Comparison of ENCODE assay signal across 1 cellular context in the genomic region with DNA sequence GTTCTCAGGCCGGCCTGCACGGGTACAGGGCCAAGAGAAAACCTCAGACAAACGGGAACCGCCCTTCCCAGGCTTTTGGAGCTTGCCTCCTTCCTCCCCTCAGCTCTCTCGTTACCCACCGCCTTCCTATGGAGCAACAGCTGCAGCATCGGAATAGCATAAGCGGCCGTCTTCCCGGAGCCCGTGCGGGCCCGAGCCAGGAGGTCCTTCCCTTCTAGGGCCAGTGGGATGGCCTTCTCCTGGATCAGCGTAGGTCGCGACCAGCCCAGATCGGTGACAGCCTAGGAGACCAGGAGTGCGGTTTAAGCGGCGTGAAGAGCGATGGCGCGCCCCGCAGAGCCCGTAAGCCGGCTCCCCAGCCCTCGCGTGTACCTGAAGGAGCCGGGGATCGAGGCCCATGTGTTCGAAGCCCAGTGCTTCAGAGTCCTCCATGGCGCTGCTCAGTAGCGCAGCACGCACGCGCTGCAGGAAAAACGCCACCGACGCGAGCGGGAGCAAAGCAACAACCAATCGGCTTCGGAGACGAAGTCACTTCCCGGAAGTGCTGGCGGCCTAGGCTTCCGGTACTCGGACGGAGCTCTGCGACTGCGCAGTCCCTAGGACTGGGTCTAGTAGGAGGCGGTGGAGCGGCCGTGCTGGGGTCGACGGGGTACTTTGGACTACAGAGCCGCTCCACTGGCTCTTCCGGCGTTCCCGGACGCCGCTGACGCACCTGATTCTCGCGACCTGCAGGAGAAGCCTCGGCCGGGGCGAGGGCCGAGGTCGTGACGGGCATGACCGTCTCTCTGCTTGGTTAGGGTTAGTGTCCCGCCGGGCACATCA.
TF ChIP-seq lines count a peak whose summit lies in the region.

TSS of gene DDX56 (minus strand) at position 445 of the 822 bp plus-strand sequence. CDS start at position 432, 13 bp downstream.

TF ChIP-seq in HCT116, 20 proteins besides CTCF, POLR2A, EP300 and RAD21 (continued from another document):
- TF ChIP-seq, protein P1, sequence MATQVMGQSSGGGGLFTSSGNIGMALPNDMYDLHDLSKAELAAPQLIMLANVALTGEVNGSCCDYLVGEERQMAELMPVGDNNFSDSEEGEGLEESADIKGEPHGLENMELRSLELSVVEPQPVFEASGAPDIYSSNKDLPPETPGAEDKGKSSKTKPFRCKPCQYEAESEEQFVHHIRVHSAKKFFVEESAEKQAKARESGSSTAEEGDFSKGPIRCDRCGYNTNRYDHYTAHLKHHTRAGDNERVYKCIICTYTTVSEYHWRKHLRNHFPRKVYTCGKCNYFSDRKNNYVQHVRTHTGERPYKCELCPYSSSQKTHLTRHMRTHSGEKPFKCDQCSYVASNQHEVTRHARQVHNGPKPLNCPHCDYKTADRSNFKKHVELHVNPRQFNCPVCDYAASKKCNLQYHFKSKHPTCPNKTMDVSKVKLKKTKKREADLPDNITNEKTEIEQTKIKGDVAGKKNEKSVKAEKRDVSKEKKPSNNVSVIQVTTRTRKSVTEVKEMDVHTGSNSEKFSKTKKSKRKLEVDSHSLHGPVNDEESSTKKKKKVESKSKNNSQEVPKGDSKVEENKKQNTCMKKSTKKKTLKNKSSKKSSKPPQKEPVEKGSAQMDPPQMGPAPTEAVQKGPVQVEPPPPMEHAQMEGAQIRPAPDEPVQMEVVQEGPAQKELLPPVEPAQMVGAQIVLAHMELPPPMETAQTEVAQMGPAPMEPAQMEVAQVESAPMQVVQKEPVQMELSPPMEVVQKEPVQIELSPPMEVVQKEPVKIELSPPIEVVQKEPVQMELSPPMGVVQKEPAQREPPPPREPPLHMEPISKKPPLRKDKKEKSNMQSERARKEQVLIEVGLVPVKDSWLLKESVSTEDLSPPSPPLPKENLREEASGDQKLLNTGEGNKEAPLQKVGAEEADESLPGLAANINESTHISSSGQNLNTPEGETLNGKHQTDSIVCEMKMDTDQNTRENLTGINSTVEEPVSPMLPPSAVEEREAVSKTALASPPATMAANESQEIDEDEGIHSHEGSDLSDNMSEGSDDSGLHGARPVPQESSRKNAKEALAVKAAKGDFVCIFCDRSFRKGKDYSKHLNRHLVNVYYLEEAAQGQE (IDR thresholded peaks at IDR 0.05; ENCODE audit: low read depth), result no peak
- TF ChIP-seq EGR1 (IDR thresholded peaks at IDR 0.05; ENCODE audit: low read depth) (no peak), ZNF274 (IDR thresholded peaks at IDR 0.05; ENCODE audit: low read depth, low read length) (no peak), ZFX (IDR thresholded peaks at IDR 0.05) (peak; percentile 79; the same call in 1 of the 2 replicates), ELF1 (IDR thresholded peaks at IDR 0.05; ENCODE audit: borderline replicate concordance, low read depth) (no peak), EZH2phosphoT487 (IDR thresholded peaks at IDR 0.05; ENCODE audit: borderline replicate concordance) (no peak), POLR2AphosphoS5 (IDR thresholded peaks at IDR 0.05; ENCODE audit: low read depth, low read length) (peak; percentile 98), EZH2 (IDR thresholded peaks at IDR 0.05) (no peak), TCF7L2 (IDR thresholded peaks at IDR 0.05; ENCODE audit: borderline replicate concordance, extremely low read depth, insufficient read depth, insufficient read length) (no peak), CEBPB (IDR thresholded peaks at IDR 0.05; ENCODE audit: low read depth) (no peak)
